In genomic region chr19:45645068-45645630, GRCh38 we compare ENCODE assay signal across 8 cellular contexts. TPM values are rescaled to one million over a fixed set of nuclear protein-coding genes. Genes with fewer than 3 reads are reported as not detected.
A peak's percentile ranks its signal among the peaks of the same experiment; 100 is the strongest.
DNase-seq lines count a peak whose midpoint lies in the region; ATAC-seq, FAIRE-seq and TF ChIP-seq lines count a peak whose summit lies in the region.

No MANE protein-coding gene starts in this region.

- no peak overlapping the region for H3K4ac ChIP-seq in mesenchymal stem cell (ENCODE audit: low read depth in 1 of 2, low read length in 2 of 2)

- H3K9me3 Mint-ChIP-seq in HFFc6 = peaks cover 6% of the 10 kb centered on the region; the same call in 1 of the 2 replicates

- no peak overlapping the region for H3K23ac ChIP-seq in mesenchymal stem cell (ENCODE audit: low read length in 2 of 2)

- no peak overlapping the region for H2BK15ac ChIP-seq in mesenchymal stem cell (ENCODE audit: low read depth, poor library complexity, severe bottlenecking)

- peak overlapping the region; percentile 69 for H3K4me2 ChIP-seq in A549
- peak overlapping the region; percentile 35 for H3K4me2 ChIP-seq in mesenchymal stem cell (ENCODE audit: low read length, poor library complexity, severe bottlenecking)

- H3K79me1 ChIP-seq in mesenchymal stem cell (replicated peaks; ENCODE audit: low read length, poor library complexity, severe bottlenecking) = no peaks in the 10 kb centered on the region

- no peak for TF ChIP-seq RAD21 in A549 (conservative IDR thresholded peaks at IDR 0.05 in 1 of 2, IDR thresholded peaks at IDR 0.05 in 1 of 2)

- H3K4me3 ChIP-seq in A549 = peak overlapping the region; percentile 48
- H3K4me3 ChIP-seq in astrocyte of the cerebellum (ENCODE audit: low read depth, low read length) = peak overlapping the region; percentile 43
- peak overlapping the region in 1 of 2 experiments; percentile 66 for H3K4me3 ChIP-seq in mesenchymal stem cell (ENCODE audit: insufficient read depth in 1 of 2, low read depth in 1 of 2, low read length in 2 of 2)

- H3K18ac ChIP-seq in mesenchymal stem cell (ENCODE audit: low read depth in 1 of 2, low read length in 2 of 2) = peak overlapping the region in 1 of 2 experiments; percentile 28

- no peak overlapping the region for H2BK12ac ChIP-seq in mesenchymal stem cell (ENCODE audit: low read length in 2 of 2)

- H3K9ac ChIP-seq in mesenchymal stem cell (ENCODE audit: low read length) = no peak overlapping the region

- ATAC-seq in A549 = 0 out of 6 replicates have a peak, but pooled peaks of 1 of the 2 experiments have one; percentile 0

- CTCF ChIA-PET in A549 (lab: Yijun Ruan, JAX) = interaction anchor here (0.6 to 7.8 kb wide), 16 partner anchors 8 to 243 kb away, joined by 3 to 91 read pairs (median 4); partner anchors contain the start of gene OPA3

- no peak for DNase-seq in A549 (ENCODE audit: low read depth in 1 of 2, low spot score in 1 of 2)
- DNase-seq in HFFc6 = no peak
- no peak for DNase-seq in astrocyte of the cerebellum (ENCODE audit: low read depth)
- no peak for DNase-seq in mesenchymal stem cell
- DNase-seq in DMS79 (lab: John Stamatoyannopoulos, UW) = no peak
- DNase-seq in AG08396 (ENCODE audit: low spot score) = no peak
- DNase-seq in stimulated activated CD4-positive, alpha-beta T cell treated with anti-CD3 and anti-CD28 coated beads, Interleukin-4, amount 100 ng/mL, for 1 hour = no peak
- no peak for DNase-seq in activated CD4-positive, CD25-positive, alpha-beta regulatory T cell treated with anti-CD3 and anti-CD28 coated beads, Interleukin-2, amount 50 U/mL, for 72 hours

- no peak overlapping the region for H3K27ac Mint-ChIP-seq in HFFc6

- in situ Hi-C loops in astrocyte of the cerebellum (cut with HindIII; ENCODE audit: low sequenced_read_pairs) = loop anchor here (10.0 kb wide), 1 partner anchor 90 kb away; no protein-coding TSS in a partner anchor

- POLR2A ChIA-PET in A549 (lab: Yijun Ruan, JAX) = interaction anchor here (0.8 to 1.7 kb wide), 8 partner anchors 15 to 178 kb away, joined by 3 to 7 read pairs (median 4); partner anchors contain the start of genes FOSB, QPCTL and SNRPD2

- peaks cover 43% of the 10 kb centered on the region for H3K4me1 Mint-ChIP-seq in HFFc6 (ENCODE audit: low read depth)

- no peak overlapping the region for H3K14ac ChIP-seq in mesenchymal stem cell (ENCODE audit: low read length in 2 of 2)

- H3K4me3 Mint-ChIP-seq in HFFc6 = peak overlapping the region; percentile 89

- TF ChIP-seq EP300 in A549 (IDR thresholded peaks at IDR 0.05) = no peak

- H3K36me3 ChIP-seq in mesenchymal stem cell (ENCODE audit: control insufficient read depth in 1 of 2, insufficient read depth in 2 of 2, low read depth in 1 of 2, low read length in 2 of 2) = no peaks in the 10 kb centered on the region

- H2AK5ac ChIP-seq in mesenchymal stem cell (ENCODE audit: low read length, severe bottlenecking) = no peak overlapping the region

- H3K9me3 ChIP-seq in A549 = no peaks in the 10 kb centered on the region
- H3K9me3 ChIP-seq in mesenchymal stem cell (ENCODE audit: control insufficient read depth, low read length) = no peaks in the 10 kb centered on the region

- H4K8ac ChIP-seq in mesenchymal stem cell (ENCODE audit: low read length) = no peak overlapping the region

- H2BK5ac ChIP-seq in mesenchymal stem cell (ENCODE audit: low read depth, low read length, poor library complexity, severe bottlenecking) = no peak overlapping the region

- no peak for TF ChIP-seq CTCF in A549 (IDR thresholded peaks at IDR 0.05)
- no peak for TF ChIP-seq CTCF in HFFc6 (IDR thresholded peaks at IDR 0.05)
- no peak for TF ChIP-seq CTCF in astrocyte of the cerebellum (IDR thresholded peaks at IDR 0.05; ENCODE audit: low read depth, low read length, missing control alignments)

- H3K36me3 Mint-ChIP-seq in HFFc6 (ENCODE audit: low read depth) = peaks cover 10% of the 10 kb centered on the region

- FAIRE-seq in A549 (lab: Jason Lieb, UNC) = no peak

- WGBS in A549 (ENCODE audit: missing lambda C conversion rate) = 52% methylated on average over 27 of the region's 35 CpGs
- WGBS in mesenchymal stem cell = 42% methylated on average over 30 of the region's 35 CpGs

- H2BK120ac ChIP-seq in mesenchymal stem cell (ENCODE audit: low read depth, low read length) = no peak overlapping the region

- peaks cover 0 to 24% of the 10 kb centered on the region in 2 experiments for H3K27me3 ChIP-seq in mesenchymal stem cell (ENCODE audit: control insufficient read depth in 1 of 2, insufficient read depth in 1 of 2, low read length in 2 of 2)

- no peak overlapping the region for H4K91ac ChIP-seq in mesenchymal stem cell (ENCODE audit: low read length)

- TF ChIP-seq POLR2A in A549 (IDR thresholded peaks at IDR 0.05; ENCODE audit: low read length) = no peak

- H3K4me1 ChIP-seq in A549 (peaks cover 33% of the 10 kb centered on the region), mesenchymal stem cell (ENCODE audit: control insufficient read depth, insufficient read depth, low read depth, low read length) (peaks cover 32% of the 10 kb centered on the region)

- H3K27ac ChIP-seq in A549 (peak overlapping the region in 1 of 2 experiments; percentile 8; a peak in 1 of 6 replicates), mesenchymal stem cell (ENCODE audit: low read length, poor library complexity, severe bottlenecking) (no peak overlapping the region)

- H3K27me3 Mint-ChIP-seq in HFFc6 (ENCODE audit: insufficient read depth) = peaks cover 2% of the 10 kb centered on the region

- no peak overlapping the region for H2AFZ ChIP-seq in mesenchymal stem cell (ENCODE audit: low read depth, low read length)

TF ChIP-seq in A549, 52 proteins besides CTCF, POLR2A, EP300 and RAD21:
- TF ChIP-seq HEYL (CRISPR knock-in tag; IDR thresholded peaks at IDR 0.05) (no peak), KDM1A (IDR thresholded peaks at IDR 0.05; ENCODE audit: low read depth) (peak; percentile 85), RFX5 (IDR thresholded peaks at IDR 0.05) (peak; percentile 84)

RNA-seq across cellular contexts. Expression of gene EML2, which starts 6.0 kb away (rescaled TPM):
- 19.9 and 22.7 TPM in 2 replicates for polyA plus RNA-seq in A549 (2011; rRNA removed)
- 29.1 and 29.3 TPM in 2 replicates for polyA plus RNA-seq in A549 (2012; cell fraction: cytosol; rRNA removed)
- 116 and 131 TPM in 2 replicates for polyA plus RNA-seq in A549 (2012; cell fraction: nucleus; rRNA removed)
- 25.9 to 30.6 TPM (median 29.0 TPM) in 3 replicates for polyA plus RNA-seq in A549 (2017; fragmentation: RNase III; extraction: RNeasy Plus Mini Kit Qiagen cat#74134 plus additional on column Dnase treatment)
- polyA minus RNA-seq in A549 (2011; rRNA and poly(A)+ RNA removed) = 51.0 and 56.1 TPM in 2 replicates
- total RNA-seq in HFFc6 (2021; fragmentation: NEBNext Ultra II Directional; extraction: Animal tissue kit (Norgen Biotek cat#: 25700)) = 10 to 100 TPM; 57.8 to 71.2 (median 64.7) TPM
- polyA plus RNA-seq in mesenchymal stem cell (2013, experiment 1 of 2) = 13.5 TPM
- 13.8 TPM for polyA plus RNA-seq in mesenchymal stem cell (2013, experiment 2 of 2)

RNA-seq across cellular contexts. Expression of gene GIPR, which starts 22.9 kb away (rescaled TPM):
- 0.83 and 1.2 TPM in 2 replicates for polyA plus RNA-seq in A549 (2011; rRNA removed)
- 0.42 and 0.57 TPM in 2 replicates for polyA plus RNA-seq in A549 (2012; cell fraction: cytosol; rRNA removed)
- polyA plus RNA-seq in A549 (2012; cell fraction: nucleus; rRNA removed) = 3.6 and 4.4 TPM in 2 replicates
- polyA plus RNA-seq in A549 (2017; fragmentation: RNase III; extraction: RNeasy Plus Mini Kit Qiagen cat#74134 plus additional on column Dnase treatment) = 0.96 to 1.6 TPM (median 1.4 TPM) in 3 replicates
- polyA minus RNA-seq in A549 (2011; rRNA and poly(A)+ RNA removed) = 2.0 and 2.6 TPM in 2 replicates
- 1 to 10 TPM in 1 of 6 experiments, under 1 TPM in 5; 0.31 to 1.1 (median 0.68) TPM for total RNA-seq in HFFc6 (2021; fragmentation: NEBNext Ultra II Directional; extraction: Animal tissue kit (Norgen Biotek cat#: 25700))
- 6.2 TPM for polyA plus RNA-seq in mesenchymal stem cell (2013, experiment 1 of 2)
- 5.2 TPM for polyA plus RNA-seq in mesenchymal stem cell (2013, experiment 2 of 2)

RNA-seq across cellular contexts. Expression of gene GPR4, which starts 43.1 kb away (rescaled TPM):
- polyA plus RNA-seq in A549 (2011; rRNA removed) = 0.10 TPM in 1 of 2 replicates, not detected in the other
- polyA plus RNA-seq in A549 (2012; cell fraction: cytosol; rRNA removed) = 0.05 TPM in 1 of 2 replicates, not detected in the other
- 0.23 and 0.40 TPM in 2 replicates for polyA plus RNA-seq in A549 (2012; cell fraction: nucleus; rRNA removed)
- polyA plus RNA-seq in A549 (2017; fragmentation: RNase III; extraction: RNeasy Plus Mini Kit Qiagen cat#74134 plus additional on column Dnase treatment) = 0.03 to 0.12 TPM (median 0.04 TPM) in 3 replicates
- 0.29 TPM in 1 of 2 replicates, not detected in the other for polyA minus RNA-seq in A549 (2011; rRNA and poly(A)+ RNA removed)
- 10 to 100 TPM in 4 of 6 experiments, 1 to 10 TPM in 2; 3.7 to 16.8 (median 13.3) TPM for total RNA-seq in HFFc6 (2021; fragmentation: NEBNext Ultra II Directional; extraction: Animal tissue kit (Norgen Biotek cat#: 25700))
- 0.73 TPM for polyA plus RNA-seq in mesenchymal stem cell (2013, experiment 1 of 2)
- 0.77 TPM for polyA plus RNA-seq in mesenchymal stem cell (2013, experiment 2 of 2)

RNA-seq across cellular contexts. Expression of gene SNRPD2, which starts 46.6 kb away (rescaled TPM):
- 974 and 1,002 TPM in 2 replicates for polyA plus RNA-seq in A549 (2011; rRNA removed)
- polyA plus RNA-seq in A549 (2012; cell fraction: cytosol; rRNA removed) = 950 and 1,298 TPM in 2 replicates
- 367 and 451 TPM in 2 replicates for polyA plus RNA-seq in A549 (2012; cell fraction: nucleus; rRNA removed)
- polyA plus RNA-seq in A549 (2017; fragmentation: RNase III; extraction: RNeasy Plus Mini Kit Qiagen cat#74134 plus additional on column Dnase treatment) = 785 to 834 TPM (median 811 TPM) in 3 replicates
- 171 and 271 TPM in 2 replicates for polyA minus RNA-seq in A549 (2011; rRNA and poly(A)+ RNA removed)
- total RNA-seq in HFFc6 (2021; fragmentation: NEBNext Ultra II Directional; extraction: Animal tissue kit (Norgen Biotek cat#: 25700)) = 100 to 1,000 TPM; 470 to 573 (median 517) TPM
- 1,303 TPM for polyA plus RNA-seq in mesenchymal stem cell (2013, experiment 1 of 2)
- polyA plus RNA-seq in mesenchymal stem cell (2013, experiment 2 of 2) = 1,356 TPM

RNA-seq across cellular contexts. Expression of gene QPCTL, which starts 47.3 kb away (rescaled TPM):
- polyA plus RNA-seq in A549 (2011; rRNA removed) (9.4 and 10.3 TPM in 2 replicates), A549 (2017; fragmentation: RNase III; extraction: RNeasy Plus Mini Kit Qiagen cat#74134 plus additional on column Dnase treatment) (6.7 to 10.4 TPM (median 8.4 TPM) in 3 replicates)
- polyA plus RNA-seq in A549 (2012; cell fraction: cytosol; rRNA removed) = 9.1 and 12.1 TPM in 2 replicates
- 30.4 and 33.8 TPM in 2 replicates for polyA plus RNA-seq in A549 (2012; cell fraction: nucleus; rRNA removed)
- polyA minus RNA-seq in A549 (2011; rRNA and poly(A)+ RNA removed) = 13.0 and 15.7 TPM in 2 replicates
- 10 to 100 TPM; 17.6 to 31.5 (median 19.9) TPM for total RNA-seq in HFFc6 (2021; fragmentation: NEBNext Ultra II Directional; extraction: Animal tissue kit (Norgen Biotek cat#: 25700))
- 12.2 TPM for polyA plus RNA-seq in mesenchymal stem cell (2013, experiment 1 of 2)
- polyA plus RNA-seq in mesenchymal stem cell (2013, experiment 2 of 2) = 11.9 TPM
